ENCODE assay signal across 8 cellular contexts in genomic region chr16:30335598-30336474, GRCh38. TPM values are rescaled to one million over a fixed set of nuclear protein-coding genes. Genes with fewer than 3 reads are reported as not detected.
DNase-seq lines count a peak whose midpoint lies in the region; ATAC-seq and TF ChIP-seq lines count a peak whose summit lies in the region.

No MANE protein-coding gene starts in this region.

- no peaks in the 10 kb centered on the region for H3K9me3 ChIP-seq in BE2C
- no peaks in the 10 kb centered on the region for H3K9me3 ChIP-seq in adipocyte (ENCODE audit: control insufficient read depth, low read length)

- DNase-seq in BE2C (no peak), adipocyte (ENCODE audit: low read depth) (peak; percentile 25), islet precursor cell (peak; percentile 48), KG1 (lab: John Stamatoyannopoulos, UW) (no peak), NCI-H774 (lab: John Stamatoyannopoulos, UW) (no peak)
- DNase-seq in stimulated activated naive CD8-positive, alpha-beta T cell treated with anti-CD3 and anti-CD28 coated beads, Interleukin-15, amount 100 ng/mL, for 72 hours, result no peak

- H3K4me1 ChIP-seq in BE2C, result no peaks in the 10 kb centered on the region
- peaks cover 19% of the 10 kb centered on the region for H3K4me1 ChIP-seq in adipocyte (ENCODE audit: control insufficient read depth, insufficient read depth, low read length)

- peaks cover 17 to 22% (median 18%) of the 10 kb centered on the region in 3 donors for H3K4me1 Mint-ChIP-seq in IgD-negative memory B cell
- H3K4me1 Mint-ChIP-seq in stimulated activated naive CD8-positive, alpha-beta T cell treated with anti-CD3 and anti-CD28 coated beads, Interleukin-15, amount 100 ng/mL, for 72 hours, result peaks cover 32% of the 10 kb centered on the region

- TF ChIP-seq CTCF in BE2C (IDR thresholded peaks at IDR 0.05; ENCODE audit: low read depth, low read length), result no peak

- H3K4me3 ChIP-seq in BE2C (ENCODE audit: low read depth, low read length) (peak overlapping the region; percentile 63), adipocyte (ENCODE audit: low read length) (peak overlapping the region; percentile 82)

- H3K27me3 ChIP-seq in BE2C (no peaks in the 10 kb centered on the region), adipocyte (replicated peaks; ENCODE audit: control insufficient read depth, insufficient read depth, low read length) (no peaks in the 10 kb centered on the region)

- peak overlapping the region; percentile 86 for H3K9ac ChIP-seq in adipocyte (ENCODE audit: low read length)

- H3K4me3 Mint-ChIP-seq in IgD-negative memory B cell, result peak overlapping the region; percentile 83 to 95 (median 95)
- peak overlapping the region; percentile 81 to 86 for H3K4me3 Mint-ChIP-seq in stimulated activated naive CD8-positive, alpha-beta T cell treated with anti-CD3 and anti-CD28 coated beads, Interleukin-15, amount 100 ng/mL, for 72 hours

- H3K9me3 Mint-ChIP-seq in IgD-negative memory B cell, result no peaks in the 10 kb centered on the region
- no peaks in the 10 kb centered on the region for H3K9me3 Mint-ChIP-seq in stimulated activated naive CD8-positive, alpha-beta T cell treated with anti-CD3 and anti-CD28 coated beads, Interleukin-15, amount 100 ng/mL, for 72 hours

- no peaks in the 10 kb centered on the region for H3K27me3 Mint-ChIP-seq in IgD-negative memory B cell
- H3K27me3 Mint-ChIP-seq in stimulated activated naive CD8-positive, alpha-beta T cell treated with anti-CD3 and anti-CD28 coated beads, Interleukin-15, amount 100 ng/mL, for 72 hours, result no peaks in the 10 kb centered on the region

- peak overlapping the region; percentile 89 to 92 (median 90) for H3K27ac Mint-ChIP-seq in IgD-negative memory B cell
- H3K27ac Mint-ChIP-seq in stimulated activated naive CD8-positive, alpha-beta T cell treated with anti-CD3 and anti-CD28 coated beads, Interleukin-15, amount 100 ng/mL, for 72 hours, result peak overlapping the region; percentile 83 to 93

- H3K36me3 ChIP-seq in BE2C, result no peaks in the 10 kb centered on the region
- H3K36me3 ChIP-seq in adipocyte (ENCODE audit: control insufficient read depth, insufficient read depth, low read length, severe bottlenecking), result no peaks in the 10 kb centered on the region

- no peaks in the 10 kb centered on the region for H3K36me3 Mint-ChIP-seq in IgD-negative memory B cell

- peak; percentile 23 for ATAC-seq in GM19452 (IDR thresholded peaks at IDR 0.05; ENCODE audit: unreplicated experiment)
- peak; percentile 29 for ATAC-seq in stimulated activated naive CD8-positive, alpha-beta T cell treated with anti-CD3 and anti-CD28 coated beads, Interleukin-15, amount 100 ng/mL, for 72 hours

RNA-seq across cellular contexts. Expression of gene CD2BP2, which starts 19.3 kb away (rescaled TPM):
- polyA plus RNA-seq in BE2C (2012; ENCODE audit: insufficient read depth, insufficient read length, low read depth), result 143 TPM
- 42.7 TPM for polyA plus RNA-seq in IgD-negative memory B cell

RNA-seq across cellular contexts. Expression of gene TBC1D10B, which starts 34.5 kb away (rescaled TPM):
- polyA plus RNA-seq in BE2C (2012; ENCODE audit: insufficient read depth, insufficient read length, low read depth), result 96.8 TPM
- polyA plus RNA-seq in IgD-negative memory B cell, result 11.3 TPM

RNA-seq across cellular contexts. Expression of gene MYL11, which starts 38.8 kb away (rescaled TPM):
- polyA plus RNA-seq in BE2C (2012; ENCODE audit: insufficient read depth, insufficient read length, low read depth), result 2.4 TPM
- polyA plus RNA-seq in IgD-negative memory B cell, result 1.7 TPM

RNA-seq across cellular contexts. Expression of gene SEPTIN1, which starts 46.5 kb away (rescaled TPM):
- polyA plus RNA-seq in BE2C (2012; ENCODE audit: insufficient read depth, insufficient read length, low read depth), result 2.3 TPM
- polyA plus RNA-seq in IgD-negative memory B cell, result 161 TPM

RNA-seq across cellular contexts. Expression of gene ZNF48, which starts 59.4 kb away (rescaled TPM):
- polyA plus RNA-seq in BE2C (2012; ENCODE audit: insufficient read depth, insufficient read length, low read depth), result 66.7 TPM
- polyA plus RNA-seq in IgD-negative memory B cell, result 9.7 TPM

Comparison
In these comparisons a context has a peak if more than half of its experiments do, and no peak if none do; other contexts are left out.
1. DNase-seq: peak in adipocyte (single experiment) and islet precursor cell (single experiment); none in BE2C (single experiment), stimulated activated naive CD8-positive, alpha-beta T cell treated with anti-CD3 and anti-CD28 coated beads, Interleukin-15, amount 100 ng/mL, for 72 hours (0 of 2), KG1 (single experiment) and NCI-H774 (single experiment).